In the genomic region with DNA sequence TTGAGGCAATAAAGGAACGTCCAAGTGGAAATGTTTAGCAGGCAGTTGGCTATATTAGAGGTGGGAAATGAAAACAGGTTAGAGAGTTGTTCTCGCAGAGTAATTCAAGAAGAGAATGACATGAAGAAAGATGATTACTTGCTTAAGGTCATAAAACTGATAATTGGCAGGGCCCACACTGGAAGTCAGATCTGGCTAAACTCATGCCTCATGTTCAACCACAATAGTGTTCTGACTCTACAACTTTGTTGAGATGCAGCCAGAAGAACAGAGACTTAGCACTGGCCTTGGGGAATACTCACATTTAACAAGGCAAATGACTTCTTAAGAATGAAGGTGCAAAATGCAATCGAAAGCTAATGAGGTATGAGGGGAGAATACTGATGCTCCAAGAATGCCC, we compare ENCODE assay signal across 14 cellular contexts. TPM values are rescaled to one million over a fixed set of nuclear protein-coding genes. Genes with fewer than 3 reads are reported as not detected.
DNase-seq lines count a peak whose midpoint lies in the region; ATAC-seq, FAIRE-seq and TF ChIP-seq lines count a peak whose summit lies in the region.
"Had no signal": no experiment of that assay in that cellular context is flagged by ENCODE, and none has a peak within 500 bp of the region (broad histone marks: within the 10 kb centered on the region; RNA-seq: fewer than 3 reads in every experiment).

No MANE protein-coding gene starts in this region.

- H3K4me3 Mint-ChIP-seq in T-helper 17 cell = peak overlapping the region; percentile 37
- H3K4me3 Mint-ChIP-seq: memory B cell, neural crest cell had no signal

- TF ChIP-seq CTCF in fibroblast of mammary gland (conservative IDR thresholded peaks at IDR 0.05; ENCODE audit: control insufficient read depth, insufficient read depth, low read depth, low read length) = no peak

- H3K36me3 ChIP-seq in small intestine (ENCODE audit: control insufficient read depth in 2 of 2, insufficient read depth in 2 of 2, low read length in 2 of 2) = no peaks in the 10 kb centered on the region
- H3K36me3 ChIP-seq: gastrocnemius medialis had no signal

- peak overlapping the region; percentile 57 for H3K27ac Mint-ChIP-seq in T-helper 17 cell
- H3K27ac Mint-ChIP-seq: memory B cell had no signal

- peaks cover 6% of the 10 kb centered on the region for H3K27me3 Mint-ChIP-seq in T-helper 17 cell

- no peaks in the 10 kb centered on the region for H3K36me3 Mint-ChIP-seq in T-helper 17 cell (ENCODE audit: low read depth)

- 79 to 80% (median 79%) methylated on average over 3 of the region's 3 CpGs for WGBS in small intestine, 3 donors

- peaks cover 11% of the 10 kb centered on the region for H3K4me1 Mint-ChIP-seq in T-helper 17 cell
- H3K4me1 Mint-ChIP-seq: neural crest cell had no signal

- H3K4me3 ChIP-seq in fibroblast of mammary gland (ENCODE audit: control insufficient read depth, low read depth, low read length) (no peak overlapping the region), small intestine (ENCODE audit: low read depth in 1 of 2, low read length in 2 of 2) (no peak overlapping the region)
- H3K4me3 ChIP-seq: gastrocnemius medialis had no signal

- no peaks in the 10 kb centered on the region for H3K4me1 ChIP-seq in small intestine (ENCODE audit: control insufficient read depth in 2 of 2, insufficient read depth in 1 of 2, low read depth in 1 of 2, low read length in 1 of 2)
- H3K4me1 ChIP-seq: gastrocnemius medialis had no signal

- DNase-seq in stimulated activated CD4-positive, alpha-beta T cell treated with anti-CD3 and anti-CD28 coated beads, Interleukin-4, amount 100 ng/mL, for 24 hours = peak; percentile 11
- no peak for DNase-seq in stimulated activated CD4-positive, alpha-beta T cell treated with anti-CD3 and anti-CD28 coated beads, Interleukin-4, amount 100 ng/mL, for 4 hours
- no peak for DNase-seq in T-helper 17 cell
- DNase-seq in fibroblast of mammary gland (ENCODE audit: low read depth) = peak; percentile 10
- no peak for DNase-seq in NCI-H524 treated with DMSO at 0.1 percent for 48 hours (lab: John Stamatoyannopoulos, UW)
- no peak for DNase-seq in small intestine
- DNase-seq: HCEC 1CT, T-helper 9 cell had no signal

- ATAC-seq in T-helper 17 cell = no peak
- no peak for ATAC-seq in GM19023 (IDR thresholded peaks at IDR 0.05; ENCODE audit: unreplicated experiment)
- ATAC-seq: gastrocnemius medialis had no signal

- H3K9me3 ChIP-seq in T-helper 17 cell (ENCODE audit: control insufficient read depth, low read length, poor library complexity, severe bottlenecking) (no peaks in the 10 kb centered on the region), small intestine (ENCODE audit: control insufficient read depth, low read depth) (no peaks in the 10 kb centered on the region)
- H3K9me3 ChIP-seq: gastrocnemius medialis had no signal

- H3K27ac ChIP-seq in small intestine (ENCODE audit: low read depth in 1 of 2, low read length in 1 of 2) = no peak overlapping the region
- H3K27ac ChIP-seq: gastrocnemius medialis had no signal

- peaks cover 0 to 1% of the 10 kb centered on the region in 2 donors for H3K27me3 ChIP-seq in small intestine (ENCODE audit: control insufficient read depth in 2 of 2, insufficient read depth in 2 of 2, low read length in 2 of 2)
- H3K27me3 ChIP-seq: gastrocnemius medialis had no signal

- FAIRE-seq in small intestine (lab: Jason Lieb, UNC) = no peak
- FAIRE-seq: endometrium had no signal

RNA-seq across cellular contexts. Expression of gene TNFSF8, which starts 27.2 kb away (rescaled TPM):
- 10 to 100 TPM; 45.7 to 47.6 TPM for total RNA-seq in T-helper 17 cell
- 1 to 10 TPM in 2 of 3 donors, not detected in 1; 1.1 to 1.2 TPM for polyA plus RNA-seq in small intestine
- total RNA-seq: neural crest cell had no signal
- polyA plus RNA-seq: BJ had no signal

Comparison
In these comparisons a context has a peak if more than half of its experiments do, and no peak if none do; other contexts are left out.
1. DNase-seq: peak in stimulated activated CD4-positive, alpha-beta T cell treated with anti-CD3 and anti-CD28 coated beads, Interleukin-4, amount 100 ng/mL, for 24 hours (single experiment) and fibroblast of mammary gland (single experiment); none in stimulated activated CD4-positive, alpha-beta T cell treated with anti-CD3 and anti-CD28 coated beads, Interleukin-4, amount 100 ng/mL, for 4 hours (0 of 2), T-helper 17 cell (0 of 3), NCI-H524 treated with DMSO at 0.1 percent for 48 hours (single experiment) and small intestine (single experiment).